ENCODE assay signal across 9 cellular contexts in the genomic region with DNA sequence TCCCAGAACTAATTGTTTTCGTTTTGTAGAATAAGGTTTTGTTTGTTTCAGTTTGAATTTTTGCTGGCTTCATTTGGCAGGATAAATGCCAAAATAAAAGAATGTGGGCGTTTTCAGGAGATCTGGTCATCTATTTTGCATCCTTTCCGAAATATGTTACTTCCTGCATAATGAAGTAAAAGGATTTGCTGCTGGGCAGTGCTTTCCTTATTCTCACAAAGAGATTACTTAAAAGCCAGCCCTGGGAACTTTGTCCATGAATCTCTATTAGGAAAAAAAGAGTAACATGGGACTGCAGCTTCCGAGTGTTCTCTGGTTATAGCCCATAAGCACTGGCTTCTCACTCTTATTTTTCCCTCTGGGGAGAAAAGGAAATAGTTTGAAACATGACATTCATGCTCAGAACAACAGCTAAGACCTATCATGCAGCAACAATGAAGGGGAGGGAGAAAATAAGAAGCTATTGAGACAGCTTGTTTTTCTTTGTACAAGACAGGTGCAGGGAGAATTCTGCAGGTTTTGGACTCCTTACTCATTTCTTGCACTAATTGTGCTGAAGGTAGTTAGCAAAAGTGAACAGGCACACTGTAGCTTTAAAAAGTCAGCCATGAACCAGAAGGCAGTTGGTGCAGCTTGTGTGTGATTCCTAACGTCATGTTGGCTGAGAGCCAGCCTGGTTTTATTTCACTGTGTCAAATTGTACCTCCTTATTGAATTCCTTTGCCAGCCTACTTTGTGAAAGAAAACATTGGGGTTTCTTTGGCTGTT. TPM values are rescaled to one million over a fixed set of nuclear protein-coding genes. Genes with fewer than 3 reads are reported as not detected.
DNase-seq lines count a peak whose midpoint lies in the region; ATAC-seq and TF ChIP-seq lines count a peak whose summit lies in the region.
"Had no signal": no experiment of that assay in that cellular context is flagged by ENCODE, and none has a peak within 500 bp of the region (broad histone marks: within the 10 kb centered on the region; RNA-seq: fewer than 3 reads in every experiment).

A gene with protein sequence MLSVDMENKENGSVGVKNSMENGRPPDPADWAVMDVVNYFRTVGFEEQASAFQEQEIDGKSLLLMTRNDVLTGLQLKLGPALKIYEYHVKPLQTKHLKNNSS (plus strand): TSS at position 718 of the 768 bp plus-strand sequence. CDS start 1,527 bp downstream, outside the sequence.

- peak within 1 kb of the TSS; percentile 5 for H3K4me3 ChIP-seq in hepatocyte
- H3K4me3 ChIP-seq: BLaER1 had no signal

- H3K9me3 ChIP-seq in hepatocyte (ENCODE audit: low read depth) = no peaks in the 10 kb centered on the region

- WGBS in hepatocyte (ENCODE audit: low lambda C conversion rate, missing lambda C conversion rate) = 54% methylated on average over 5 of the region's 5 CpGs

- H3K9me2 ChIP-seq in hepatocyte (replicated peaks; ENCODE audit: insufficient read depth) = no peaks in the 10 kb centered on the region

- H3K36me3 ChIP-seq in hepatocyte (replicated peaks; ENCODE audit: insufficient read depth, low read depth) = no peaks in the 10 kb centered on the region
- H3K36me3 ChIP-seq: BLaER1 had no signal

- H3K4me2 ChIP-seq in hepatocyte = peak within 1 kb of the TSS; percentile 72
- H3K4me2 ChIP-seq: BLaER1 had no signal

- peak within 1 kb of the TSS; percentile 69 for H3K27ac ChIP-seq in hepatocyte
- H3K27ac ChIP-seq: BLaER1 had no signal

- no peak for TF ChIP-seq CTCF in hepatocyte (IDR thresholded peaks at IDR 0.05; ENCODE audit: poor library complexity)

- peaks cover 28% of the 10 kb centered on the region for H3K4me1 ChIP-seq in hepatocyte (ENCODE audit: insufficient read depth)

- H3K27me3 ChIP-seq in hepatocyte = no peaks in the 10 kb centered on the region

- H2AFZ ChIP-seq in hepatocyte = peak within 1 kb of the TSS; percentile 76

- no peaks in the 10 kb centered on the region for H4K20me1 ChIP-seq in hepatocyte (ENCODE audit: insufficient read depth, poor library complexity, severe bottlenecking)
- H4K20me1 ChIP-seq: BLaER1 had no signal

- DNase-seq in SIG-M5 treated with dmso at 0.1 percent for 504 hours (lab: John Stamatoyannopoulos, UW; ENCODE audit: unreplicated experiment) (peak; percentile 22), SIG-M5 (lab: John Stamatoyannopoulos, UW) (no peak), Kasumi-1 (lab: John Stamatoyannopoulos, UW) (peak; percentile 70 to 76), RKO (ENCODE audit: low spot score) (peak; percentile 65), anterior cingulate cortex (lab: John Stamatoyannopoulos, UW) (peak in 50 of 58 donors; percentile 8 to 84 (median 48)), hepatocyte (ENCODE audit: low spot score) (peak; percentile 70), retina (peak; percentile 78)

- H3K79me2 ChIP-seq in hepatocyte = no peaks in the 10 kb centered on the region

- no peak for ATAC-seq in GM21717 (IDR thresholded peaks at IDR 0.05; ENCODE audit: unreplicated experiment)

RNA-seq across cellular contexts. Expression of the gene that starts here (rescaled TPM):
- 1.3 and 2.4 TPM in 2 replicates for total RNA-seq in hepatocyte
- polyA plus RNA-seq in hepatocyte = 0.88 and 2.6 TPM in 2 replicates
